In genomic region chr1:232599178-232600041, GRCh38 we compare ENCODE assay signal across 1 cellular context.
TF ChIP-seq lines count a peak whose summit lies in the region.

No MANE protein-coding gene starts in this region.

TF ChIP-seq in HEK293, 187 proteins besides CTCF, POLR2A, EP300 and RAD21 (continued from another document and continues in another):
- peak; percentile 16; the same call in 1 of the 2 replicates for TF ChIP-seq REST (tag by site-specific recombination; IDR thresholded peaks at IDR 0.05)
- 0 out of 2 replicates have a peak, but pooled peaks have one; percentile 57 for TF ChIP-seq ZBTB6 (tag by site-specific recombination; IDR thresholded peaks at IDR 0.05)
- TF ChIP-seq TCF7L2 (IDR thresholded peaks at IDR 0.05; ENCODE audit: borderline replicate concordance, low read depth, low read length), result peak; percentile 54; the same call in 1 of the 2 replicates
- TF ChIP-seq ZNF580 (tag by site-specific recombination; IDR thresholded peaks at IDR 0.05), result peak; percentile 55; the same call in 1 of the 2 replicates
- TF ChIP-seq ZNF660 (tag by site-specific recombination; IDR thresholded peaks at IDR 0.05), result peak; percentile 73; the same call in 1 of the 2 replicates
- no peak for TF ChIP-seq ZNF645 (tag by site-specific recombination; IDR thresholded peaks at IDR 0.05)
- 0 out of 2 replicates have a peak, but pooled peaks have one; percentile 45 for TF ChIP-seq ZBTB10 (tag by site-specific recombination; IDR thresholded peaks at IDR 0.05)
- TF ChIP-seq ZBTB17 (tag by site-specific recombination; IDR thresholded peaks at IDR 0.05), result peak; percentile 99
- TF ChIP-seq ZNF169 (tag by site-specific recombination; IDR thresholded peaks at IDR 0.05), result no peak
- TF ChIP-seq REPIN1 (tag by site-specific recombination; IDR thresholded peaks at IDR 0.05; ENCODE audit: low read depth), result no peak
- TF ChIP-seq ZBTB11 (tag by site-specific recombination; conservative IDR thresholded peaks at IDR 0.05; ENCODE audit: low read depth), result no peak
- TF ChIP-seq ZNF488 (tag by site-specific recombination; IDR thresholded peaks at IDR 0.05), result no peak
- TF ChIP-seq ZBTB44 (tag by site-specific recombination; IDR thresholded peaks at IDR 0.05), result peak; percentile 75
- no peak for TF ChIP-seq ZNF585B (tag by site-specific recombination; IDR thresholded peaks at IDR 0.05)
- peak; percentile 38; the same call in 1 of the 2 replicates for TF ChIP-seq KLF16 (tag by site-specific recombination; IDR thresholded peaks at IDR 0.05)
- 0 out of 2 replicates have a peak, but pooled peaks have one; percentile 36 for TF ChIP-seq KLF17 (tag by site-specific recombination; IDR thresholded peaks at IDR 0.05)
- TF ChIP-seq ZNF621 (tag by site-specific recombination; IDR thresholded peaks at IDR 0.05), result no peak
- TF ChIP-seq ZSCAN4 (tag by site-specific recombination; IDR thresholded peaks at IDR 0.05), result no peak; the same call in 1 of the 2 replicates
- TF ChIP-seq FEZF1 (tag by site-specific recombination; IDR thresholded peaks at IDR 0.05), result no peak; the same call in 1 of the 2 replicates
- TF ChIP-seq ZNF600 (tag by site-specific recombination; IDR thresholded peaks at IDR 0.05), result peak; percentile 94
- peak; percentile 77; the same call in 1 of the 2 replicates for TF ChIP-seq KLF8 (tag by site-specific recombination; IDR thresholded peaks at IDR 0.05)
- peak; percentile 85 for TF ChIP-seq ZIC2 (tag by site-specific recombination; IDR thresholded peaks at IDR 0.05)
- TF ChIP-seq ZNF138 (tag by site-specific recombination; IDR thresholded peaks at IDR 0.05; ENCODE audit: borderline replicate concordance), result no peak
- TF ChIP-seq ZSCAN16 (tag by site-specific recombination; IDR thresholded peaks at IDR 0.05), result no peak
- TF ChIP-seq ZNF626 (tag by site-specific recombination; IDR thresholded peaks at IDR 0.05), result no peak
- TF ChIP-seq ZFHX2 (tag by site-specific recombination; conservative IDR thresholded peaks at IDR 0.05), result peak; percentile 76
- no peak for TF ChIP-seq ZNF114 (tag by site-specific recombination; IDR thresholded peaks at IDR 0.05)
- no peak for TF ChIP-seq ZNF777 (tag by site-specific recombination; IDR thresholded peaks at IDR 0.05; ENCODE audit: borderline replicate concordance)
- TF ChIP-seq ZNF155 (tag by site-specific recombination; IDR thresholded peaks at IDR 0.05), result no peak
- 0 out of 2 replicates have a peak, but pooled peaks have one; percentile 9 for TF ChIP-seq ZNF707 (tag by site-specific recombination; IDR thresholded peaks at IDR 0.05)
- TF ChIP-seq ZBTB8A (tag by site-specific recombination; IDR thresholded peaks at IDR 0.05), result peak; percentile 34; the same call in 1 of the 2 replicates
- TF ChIP-seq ZNF366 (tag by site-specific recombination; conservative IDR thresholded peaks at IDR 0.05), result peak; percentile 80
- TF ChIP-seq ZNF398 (tag by site-specific recombination; IDR thresholded peaks at IDR 0.05), result peak; percentile 80
- peak; percentile 57; the same call in 1 of the 2 replicates for TF ChIP-seq ZNF639 (tag by site-specific recombination; IDR thresholded peaks at IDR 0.05)
- no peak for TF ChIP-seq ZNF266 (tag by site-specific recombination; IDR thresholded peaks at IDR 0.05; ENCODE audit: low read depth)
- no peak for TF ChIP-seq ZNF549 (tag by site-specific recombination; IDR thresholded peaks at IDR 0.05)
